10 cellular contexts compared by ENCODE assay signal in the genomic region with DNA sequence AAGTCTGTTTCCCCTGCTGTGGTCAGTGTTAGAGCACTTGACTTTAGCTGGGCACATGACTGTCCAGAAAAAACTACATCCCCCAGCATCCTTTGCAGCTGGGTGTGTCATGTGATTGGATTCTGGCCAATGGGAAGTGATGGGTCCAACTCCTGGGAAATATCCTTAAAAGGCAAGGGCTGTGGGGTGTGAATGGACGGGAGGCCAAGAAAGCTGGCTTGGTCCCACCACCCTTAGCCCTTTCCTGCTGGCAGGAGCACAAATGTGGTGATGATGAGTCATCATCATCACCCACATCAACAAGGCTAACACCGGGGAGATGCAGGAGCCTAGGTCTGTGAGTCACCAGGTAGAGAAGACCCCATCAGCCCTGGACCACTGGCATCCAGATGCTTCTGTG.
A peak's percentile ranks its signal among the peaks of the same experiment; 100 is the strongest.
DNase-seq lines count a peak whose midpoint lies in the region; ATAC-seq and TF ChIP-seq lines count a peak whose summit lies in the region.
"Had no signal": no experiment of that assay in that cellular context is flagged by ENCODE, and none has a peak within 500 bp of the region (broad histone marks: within the 10 kb centered on the region; RNA-seq: fewer than 3 reads in every experiment).

No MANE protein-coding gene starts in this region.

- H3K4me3 ChIP-seq in right cardiac atrium (ENCODE audit: low read length): no peak overlapping the region
- H3K4me3 ChIP-seq in upper lobe of right lung: no peak overlapping the region
- H3K4me3 ChIP-seq: BLaER1 had no signal

- ATAC-seq in activated naive CD4-positive, alpha-beta T cell treated with anti-CD3 and anti-CD28 coated beads, Interleukin-2, amount 50 U/mL, for 72 hours: peak; percentile 33 to 49
- peak; percentile 63 to 75 for ATAC-seq in right cardiac atrium
- ATAC-seq in upper lobe of right lung: no peak
- ATAC-seq in GM18873 (IDR thresholded peaks at IDR 0.05; ENCODE audit: low FRiP score, unreplicated experiment): no peak

- no peaks in the 10 kb centered on the region for H3K36me3 ChIP-seq in upper lobe of right lung
- H3K36me3 ChIP-seq: BLaER1 had no signal

- intact Hi-C loops in right cardiac atrium (cut with DNase I) (no loop called here), upper lobe of right lung (cut with DNase I) (no loop called here)

- no peaks in the 10 kb centered on the region for H3K9me3 Mint-ChIP-seq in activated naive CD4-positive, alpha-beta T cell treated with anti-CD3 and anti-CD28 coated beads, Interleukin-2, amount 50 U/mL, for 72 hours

- H3K27me3 ChIP-seq in right cardiac atrium (ENCODE audit: control insufficient read depth, insufficient read depth) (no peaks in the 10 kb centered on the region), upper lobe of right lung (no peaks in the 10 kb centered on the region)
- H3K27me3 ChIP-seq: BLaER1 had no signal

- TF ChIP-seq CTCF in upper lobe of right lung (IDR thresholded peaks at IDR 0.05): no peak

- H3K4me1 ChIP-seq in right cardiac atrium (ENCODE audit: control insufficient read depth, insufficient read depth, low read length): no peaks in the 10 kb centered on the region
- H3K4me1 ChIP-seq in upper lobe of right lung: no peaks in the 10 kb centered on the region

- no peak overlapping the region for H3K27ac Mint-ChIP-seq in activated naive CD4-positive, alpha-beta T cell treated with anti-CD3 and anti-CD28 coated beads, Interleukin-2, amount 50 U/mL, for 72 hours
- H3K27ac Mint-ChIP-seq: activated T-cell treated with anti-CD3 and anti-CD28 coated beads, Interleukin-2, amount 50 U/mL, for 72 hours had no signal

- H3K36me3 Mint-ChIP-seq in activated naive CD4-positive, alpha-beta T cell treated with anti-CD3 and anti-CD28 coated beads, Interleukin-2, amount 50 U/mL, for 72 hours: no peaks in the 10 kb centered on the region

- WGBS in right cardiac atrium: 11% methylated on average over 2 of the region's 2 CpGs

- DNase-seq in activated naive CD4-positive, alpha-beta T cell treated with anti-CD3 and anti-CD28 coated beads, Interleukin-2, amount 50 U/mL, for 72 hours (ENCODE audit: low spot score in 2 of 2): no peak
- no peak for DNase-seq in activated naive CD4-positive, alpha-beta T cell treated with Interleukin-2 at 50 U/mL for 16 hours
- DNase-seq in UCSD-AML1 (lab: John Stamatoyannopoulos, UW; ENCODE audit: unreplicated experiment): peak; percentile 23
- peak in 1 of 3 donors; percentile 38 for DNase-seq in right cardiac atrium
- DNase-seq in upper lobe of right lung: peak; percentile 30
- DNase-seq in NCI-H146 (lab: John Stamatoyannopoulos, UW): no peak
- DNase-seq in NCI-H526 (lab: John Stamatoyannopoulos, UW): no peak
- DNase-seq: activated T-cell treated with anti-CD3 and anti-CD28 coated beads, Interleukin-2, amount 50 U/mL, for 72 hours had no signal

- H3K9me3 ChIP-seq in right cardiac atrium (ENCODE audit: control insufficient read depth, low read length) (no peaks in the 10 kb centered on the region), upper lobe of right lung (no peaks in the 10 kb centered on the region)
- H3K9me3 ChIP-seq: BLaER1 had no signal

- H3K27ac ChIP-seq in right cardiac atrium (ENCODE audit: low read length) (no peak overlapping the region), upper lobe of right lung (no peak overlapping the region)
- H3K27ac ChIP-seq: BLaER1 had no signal

Comparison
In these comparisons a context has a peak if more than half of its experiments do, and no peak if none do; other contexts are left out.
1. ATAC-seq: peak in activated naive CD4-positive, alpha-beta T cell treated with anti-CD3 and anti-CD28 coated beads, Interleukin-2, amount 50 U/mL, for 72 hours (2 of 2) and right cardiac atrium (2 of 2); none in upper lobe of right lung (single experiment) and GM18873 (single experiment).
2. DNase-seq: peak in UCSD-AML1 (single experiment) and upper lobe of right lung (single experiment); none in activated naive CD4-positive, alpha-beta T cell treated with anti-CD3 and anti-CD28 coated beads, Interleukin-2, amount 50 U/mL, for 72 hours (0 of 2), activated naive CD4-positive, alpha-beta T cell treated with Interleukin-2 at 50 U/mL for 16 hours (single experiment), NCI-H146 (single experiment) and NCI-H526 (0 of 2).